12 cellular contexts compared by ENCODE assay signal in the genomic region with DNA sequence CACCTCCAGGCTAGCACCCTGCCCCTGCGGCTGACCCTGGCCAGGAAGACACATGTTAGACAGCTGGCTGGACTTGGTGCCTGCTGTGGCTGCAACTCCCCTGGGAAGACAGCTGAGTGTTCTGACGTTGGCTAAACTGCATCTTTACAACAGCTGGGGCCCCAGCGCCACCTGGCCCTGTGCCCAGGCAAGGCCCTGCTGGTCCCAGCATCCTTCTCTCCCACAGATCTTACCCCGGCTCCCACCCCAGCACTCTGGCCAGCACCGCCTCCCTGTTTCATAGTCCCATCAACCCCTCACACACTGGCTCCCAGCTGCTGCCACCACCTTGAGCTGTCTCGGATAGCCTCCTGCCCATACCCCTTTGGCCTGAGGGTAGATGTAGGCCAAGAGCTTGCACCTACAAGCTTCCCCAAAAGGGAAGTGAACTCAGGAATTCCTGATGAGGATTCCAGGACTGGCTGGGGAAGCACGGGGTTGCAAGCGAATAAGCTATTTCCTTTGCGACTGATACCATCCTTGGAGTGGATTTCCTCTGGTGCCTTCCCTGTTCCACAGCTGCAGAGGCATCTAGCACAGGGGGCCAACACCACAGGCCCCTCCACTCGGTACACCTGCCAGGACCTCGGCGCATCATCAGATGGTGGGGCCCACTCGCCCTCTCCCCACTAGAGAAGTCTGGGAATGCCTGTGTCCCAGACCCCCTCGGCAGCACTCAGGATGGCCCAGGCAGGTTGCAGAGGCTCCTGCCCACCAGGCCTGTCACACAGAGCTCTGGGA. TPM values are rescaled to one million over a fixed set of nuclear protein-coding genes. Genes with fewer than 3 reads are reported as not detected.
DNase-seq lines count a peak whose midpoint lies in the region; ATAC-seq and TF ChIP-seq lines count a peak whose summit lies in the region.
"Had no signal": no experiment of that assay in that cellular context is flagged by ENCODE, and none has a peak within 500 bp of the region (broad histone marks: within the 10 kb centered on the region; RNA-seq: fewer than 3 reads in every experiment).

No MANE protein-coding gene starts in this region.

- BruUV-seq in IMR-90 (replicated peaks; lab: Mats Ljungman, UMichigan) = no TSS peak

- no peak for TF ChIP-seq CTCF in IMR-90 (conservative IDR thresholded peaks at IDR 0.05; ENCODE audit: low read depth, low read length)
- TF ChIP-seq CTCF in smooth muscle cell (IDR thresholded peaks at IDR 0.05; ENCODE audit: borderline replicate concordance, insufficient read depth, poor library complexity, severe bottlenecking) = no peak
- no peak for TF ChIP-seq CTCF in uterus (IDR thresholded peaks at IDR 0.05)

- H2BK15ac ChIP-seq in IMR-90 (ENCODE audit: low read depth, low read length) = no peak overlapping the region

- H2BK20ac ChIP-seq in IMR-90 (ENCODE audit: low read depth, low read length) = no peak overlapping the region

- no peak overlapping the region for H4K5ac ChIP-seq in IMR-90 (ENCODE audit: low read depth, low read length)

- H3K4me3 ChIP-seq in IMR-90 (ENCODE audit: insufficient read depth, low read depth, low read length) = no peak overlapping the region
- H3K4me3 ChIP-seq in smooth muscle cell = no peak overlapping the region
- no peak overlapping the region for H3K4me3 ChIP-seq in uterus

- no peak overlapping the region for H3K23ac ChIP-seq in IMR-90 (ENCODE audit: low read depth, low read length)

- POLR2A ChIA-PET in IMR-90 (lab: Charles Lee; ENCODE audit: unreplicated experiment) = no interaction called here

- H3K9me1 ChIP-seq in IMR-90 (ENCODE audit: insufficient read depth, low read length) = no peaks in the 10 kb centered on the region

- intact Hi-C loops in IMR-90 (cut with micrococcal nuclease) = no loop called here
- intact Hi-C loops in uterus (cut with DNase I; ENCODE audit: low total_unique reads) = no loop called here

- H2AFZ ChIP-seq in IMR-90 (replicated peaks; ENCODE audit: low read length, poor library complexity) = no peak overlapping the region
- H2AFZ ChIP-seq in smooth muscle cell (ENCODE audit: low read depth) = no peak overlapping the region
- H2AFZ ChIP-seq: parathyroid adenoma had no signal

- no peak overlapping the region for H3K18ac ChIP-seq in IMR-90 (ENCODE audit: low read depth, low read length)

- TF ChIP-seq POLR2A in IMR-90 (IDR thresholded peaks at IDR 0.05; ENCODE audit: low read depth, low read length) (no peak), uterus (IDR thresholded peaks at IDR 0.05) (no peak)

- H3K56ac ChIP-seq in IMR-90 (ENCODE audit: extremely low read depth, insufficient read depth, low read length) = no peak overlapping the region

- no peak overlapping the region for H4K8ac ChIP-seq in IMR-90 (ENCODE audit: low read depth in 2 of 2, low read length in 2 of 2)

- no peak overlapping the region for H4K91ac ChIP-seq in IMR-90 (ENCODE audit: insufficient read depth, low read depth, low read length)

- H2BK120ac ChIP-seq in IMR-90 (ENCODE audit: low read depth, low read length) = no peak overlapping the region

- H3K36me3 ChIP-seq in IMR-90 (ENCODE audit: control insufficient read depth, insufficient read depth, low read length) (no peaks in the 10 kb centered on the region), smooth muscle cell (ENCODE audit: low read depth) (no peaks in the 10 kb centered on the region), uterus (no peaks in the 10 kb centered on the region)

- H3K9me3 ChIP-seq in IMR-90 (ENCODE audit: control insufficient read depth, insufficient read depth, low read length) = no peaks in the 10 kb centered on the region
- no peaks in the 10 kb centered on the region for H3K9me3 ChIP-seq in smooth muscle cell (replicated peaks; ENCODE audit: low read depth)
- no peaks in the 10 kb centered on the region for H3K9me3 ChIP-seq in uterus

- H4K20me1 ChIP-seq in IMR-90 (ENCODE audit: insufficient read depth, low read length) (no peaks in the 10 kb centered on the region; the same call in 1 of the 2 replicates), smooth muscle cell (ENCODE audit: low read depth) (no peaks in the 10 kb centered on the region)

- 44% methylated on average over 5 of the region's 14 CpGs; no CpG with 5 or more reads in 1 of the 2 experiments for WGBS in IMR-90 (ENCODE audit: extremely low coverage in 2 of 2, insufficient read length in 1 of 2), 2 experiments
- WGBS in smooth muscle cell (ENCODE audit: low lambda C conversion rate) = 93% methylated on average over 14 of the region's 14 CpGs

- H3K4me1 ChIP-seq in IMR-90 (ENCODE audit: control insufficient read depth, insufficient read depth, low read length) (no peaks in the 10 kb centered on the region), smooth muscle cell (ENCODE audit: low read depth) (no peaks in the 10 kb centered on the region), uterus (no peaks in the 10 kb centered on the region)
- H3K4me1 ChIP-seq: parathyroid adenoma had no signal

- H3K27me3 ChIP-seq in IMR-90 (ENCODE audit: control insufficient read depth, insufficient read depth, low read length) (peaks cover 6% of the 10 kb centered on the region; the same call in 1 of the 2 replicates), smooth muscle cell (ENCODE audit: low read depth) (no peaks in the 10 kb centered on the region), uterus (no peaks in the 10 kb centered on the region)

- H3F3A ChIP-seq in smooth muscle cell (ENCODE audit: low read depth) = no peaks in the 10 kb centered on the region

- H3K27ac ChIP-seq in IMR-90 (ENCODE audit: insufficient read depth, low read length) (no peak overlapping the region), smooth muscle cell (ENCODE audit: low read depth) (no peak overlapping the region), uterus (no peak overlapping the region)
- H3K27ac ChIP-seq: parathyroid adenoma had no signal

- no peaks in the 10 kb centered on the region for H3K79me2 ChIP-seq in smooth muscle cell (ENCODE audit: low read depth)
- H3K79me2 ChIP-seq: parathyroid adenoma had no signal

- dilution Hi-C loops in IMR-90 (cut with HindIII; ENCODE audit: low sequenced_read_pairs, unreplicated experiment) = no loop called here

- no peak overlapping the region for H3K14ac ChIP-seq in IMR-90 (replicated peaks; ENCODE audit: low read depth, low read length)

- no peak overlapping the region for H3K4ac ChIP-seq in IMR-90 (ENCODE audit: low read depth, low read length)

- no peak overlapping the region for H2BK5ac ChIP-seq in IMR-90 (ENCODE audit: low read depth, low read length, poor library complexity, severe bottlenecking)

- CTCF ChIA-PET in IMR-90 (lab: Yijun Ruan, JAX) = no interaction called here

- ATAC-seq in IMR-90 (ENCODE audit: low read depth) (peak; percentile 63), GM18867 (IDR thresholded peaks at IDR 0.05; ENCODE audit: unreplicated experiment) (no peak)

- DNase-seq in Ammon's horn (ENCODE audit: low spot score) (peak; percentile 85), IMR-90 (peak; percentile 54), amygdala (lab: John Stamatoyannopoulos, UW) (peak in 52 of 56 donors; percentile 22 to 90 (median 71)), hypothalamus (lab: John Stamatoyannopoulos, UW) (peak in 46 of 51 donors; percentile 14 to 87 (median 64)), dedifferentiated amniotic fluid mesenchymal stem cell (ENCODE audit: extremely low spot score) (no peak), smooth muscle cell (lab: John Stamatoyannopoulos, UW; ENCODE audit: unreplicated experiment) (no peak), uterus (no peak)
- DNase-seq: activated CD8-positive, alpha-beta memory T cell treated with anti-CD3 and anti-CD28 coated beads, Interleukin-2, amount 50 U/mL, for 48 hours; CD4-positive, alpha-beta T cell; Kasumi-1 had no signal

- H3K4me2 ChIP-seq in IMR-90 (ENCODE audit: low read depth, low read length) (no peak overlapping the region), smooth muscle cell (no peak overlapping the region)

- H2AK5ac ChIP-seq in IMR-90 (ENCODE audit: low read depth, low read length) = no peak overlapping the region

- no peaks in the 10 kb centered on the region for H3K79me1 ChIP-seq in IMR-90 (ENCODE audit: low read depth in 1 of 2, low read length in 2 of 2)

- no peak overlapping the region for H2AK9ac ChIP-seq in IMR-90 (replicated peaks; ENCODE audit: low read depth, low read length, poor library complexity)

- H3K9ac ChIP-seq in IMR-90 (ENCODE audit: low read depth, low read length) (no peak overlapping the region), smooth muscle cell (ENCODE audit: low read depth) (no peak overlapping the region)
- H3K9ac ChIP-seq: parathyroid adenoma had no signal

- in situ Hi-C loops in IMR-90 (cut with MboI; ENCODE audit: low sequenced_read_pairs) = no loop called here

- no peak for TF ChIP-seq RAD21 in IMR-90 (IDR thresholded peaks at IDR 0.05; ENCODE audit: low read length)

TF ChIP-seq in IMR-90, 13 proteins besides CTCF, POLR2A, EP300 and RAD21 (continues in another document):
- TF ChIP-seq SMC3 (IDR thresholded peaks at IDR 0.05; ENCODE audit: low read depth, low read length) = no peak
- no peak for TF ChIP-seq FOS (IDR thresholded peaks at IDR 0.05; ENCODE audit: low read depth, low read length)
- TF ChIP-seq BHLHE40 (IDR thresholded peaks at IDR 0.05; ENCODE audit: low read depth, low read length) = no peak
- TF ChIP-seq NFE2L2 (IDR thresholded peaks at IDR 0.05; ENCODE audit: low read depth, low read length) = no peak
- TF ChIP-seq MAFK (IDR thresholded peaks at IDR 0.05; ENCODE audit: low read depth, low read length) = no peak

RNA-seq across cellular contexts. Expression of gene RSPH14, which starts 28.5 kb away (rescaled TPM):
- total RNA-seq in IMR-90 (2012; rRNA removed) (not detected in 2 replicates), smooth muscle cell (not detected in 2 replicates), uterus (1 to 10 TPM in 2 of 4 donors, not detected in 2; 1.9 to 3.1 TPM)
- polyA plus RNA-seq in IMR-90 (2012; rRNA removed) (0.10 TPM in 1 of 2 replicates, not detected in the other), smooth muscle cell (0.32 and 0.48 TPM in 2 replicates)
- 0.18 and 0.21 TPM in 2 replicates for polyA plus RNA-seq in IMR-90 (2012; cell fraction: cytosol; rRNA removed)
- not detected in 2 replicates for polyA plus RNA-seq in IMR-90 (2012; cell fraction: nucleus; rRNA removed; ENCODE audit: low replicate concordance)

RNA-seq across cellular contexts. Expression of gene RAB36, which starts 32.0 kb away (rescaled TPM):
- total RNA-seq in IMR-90 (2012; rRNA removed) (2.5 and 3.6 TPM in 2 replicates), smooth muscle cell (1.1 and 1.9 TPM in 2 replicates), uterus (10 to 100 TPM in 3 of 4 donors, 1 to 10 TPM in 1; 8.8 to 28.7 (median 14.7) TPM)
- polyA plus RNA-seq in IMR-90 (2012; rRNA removed) (4.0 TPM in 2 replicates), smooth muscle cell (2.0 and 4.1 TPM in 2 replicates)
- 2.3 and 3.7 TPM in 2 replicates for polyA plus RNA-seq in IMR-90 (2012; cell fraction: cytosol; rRNA removed)
- 4.6 and 6.6 TPM in 2 replicates for polyA plus RNA-seq in IMR-90 (2012; cell fraction: nucleus; rRNA removed; ENCODE audit: low replicate concordance)

RNA-seq across cellular contexts. Expression of gene GNAZ, which starts 42.9 kb away (rescaled TPM):
- total RNA-seq in IMR-90 (2012; rRNA removed) = 1.9 and 2.5 TPM in 2 replicates
- 1.5 and 1.7 TPM in 2 replicates for polyA plus RNA-seq in IMR-90 (2012; rRNA removed)
- 0.88 and 1.6 TPM in 2 replicates for polyA plus RNA-seq in IMR-90 (2012; cell fraction: cytosol; rRNA removed)
- 1.5 and 1.7 TPM in 2 replicates for polyA plus RNA-seq in IMR-90 (2012; cell fraction: nucleus; rRNA removed; ENCODE audit: low replicate concordance)
- total RNA-seq in smooth muscle cell = 1.2 and 1.3 TPM in 2 replicates
- 0.50 and 2.0 TPM in 2 replicates for polyA plus RNA-seq in smooth muscle cell
- 10 to 100 TPM in 2 of 4 donors, 1 to 10 TPM in 2; 5.6 to 21.6 (median 12.1) TPM for total RNA-seq in uterus

Comparison
In these comparisons a context has a peak if more than half of its experiments do, and no peak if none do; other contexts are left out.
1. DNase-seq: peak in Ammon's horn (single experiment), IMR-90 (single experiment), amygdala (52 of 56) and hypothalamus (46 of 51); none in dedifferentiated amniotic fluid mesenchymal stem cell (single experiment), smooth muscle cell (single experiment) and uterus (0 of 2).